ENCODE assay signal across 13 cellular contexts in genomic region chr9:34363619-34364351, GRCh38. TPM values are rescaled to one million over a fixed set of nuclear protein-coding genes. Genes with fewer than 3 reads are reported as not detected.
A peak's percentile ranks its signal among the peaks of the same experiment; 100 is the strongest.
DNase-seq lines count a peak whose midpoint lies in the region; ATAC-seq, FAIRE-seq and TF ChIP-seq lines count a peak whose summit lies in the region.
"Had no signal": no experiment of that assay in that cellular context is flagged by ENCODE, and none has a peak within 500 bp of the region (broad histone marks: within the 10 kb centered on the region; RNA-seq: fewer than 3 reads in every experiment).

No MANE protein-coding gene starts in this region.

- no peaks in the 10 kb centered on the region for H3K27me3 ChIP-seq in right lobe of liver
- H3K27me3 ChIP-seq in HepG2 (ENCODE audit: control insufficient read depth in 1 of 2, insufficient read depth in 2 of 2, low read length in 2 of 2) = no peaks in the 10 kb centered on the region
- no peaks in the 10 kb centered on the region for H3K27me3 ChIP-seq in H1 (replicated peaks in 1 of 4; ENCODE audit: control insufficient read depth in 3 of 4, extremely low read depth in 1 of 4, insufficient read depth in 3 of 4, low read length in 3 of 4)

- no peak overlapping the region for H2AK5ac ChIP-seq in H1 (ENCODE audit: low read depth, low read length)

- no peaks in the 10 kb centered on the region for H3K23me2 ChIP-seq in H1 (ENCODE audit: low read depth, low read length)

- no peak overlapping the region; the same call in 1 of the 2 replicates for H3K18ac ChIP-seq in H1 (ENCODE audit: extremely low read depth, low read length)

- DNase-seq in right lobe of liver (no peak), HepG2 (ENCODE audit: low spot score) (no peak), H1 (ENCODE audit: low read depth in 1 of 2, low spot score in 2 of 2) (peak in 1 of 2 experiments; percentile 52), cortex of kidney (lab: John Stamatoyannopoulos, UW) (no peak), NCI-H1105 (lab: John Stamatoyannopoulos, UW) (no peak)
- DNase-seq: activated CD4-positive, CD25-positive, alpha-beta regulatory T cell treated with anti-CD3 and anti-CD28 coated beads, Interleukin-2, amount 50 U/mL, for 72 hours; naive B cell; NCI-H187 had no signal

- intact Hi-C loops in right lobe of liver (cut with DNase I) = no loop called here
- intact Hi-C loops in HepG2 (cut with micrococcal nuclease; ENCODE audit: unreplicated experiment) = no loop called here

- no peak for TF ChIP-seq EP300 in HepG2 (IDR thresholded peaks at IDR 0.05; ENCODE audit: low read depth in 2 of 2, low read length in 2 of 2)
- no peak for TF ChIP-seq EP300 in HepG2 (CRISPR knock-in tag; IDR thresholded peaks at IDR 0.05; ENCODE audit: borderline replicate concordance)
- no peak for TF ChIP-seq EP300 in H1 (IDR thresholded peaks at IDR 0.05; ENCODE audit: borderline replicate concordance in 1 of 2, low read depth in 2 of 2, low read length in 2 of 2)

- H3K4me3 ChIP-seq in right lobe of liver (no peak overlapping the region), HepG2 (replicated peaks in 1 of 3; ENCODE audit: insufficient read depth in 1 of 3, low read depth in 2 of 3, low read length in 3 of 3) (no peak overlapping the region), H1 (ENCODE audit: extremely low read depth in 1 of 4, insufficient read depth in 2 of 4, low read depth in 3 of 4, low read length in 4 of 4) (peak overlapping the region in 3 of 4 experiments; percentile 7 to 42 (median 19); a peak in 4 of 8 replicates), mesodermal cell (ENCODE audit: extremely low read depth, insufficient read depth, low read length, poor library complexity, severe bottlenecking) (no peak overlapping the region)

- no peak overlapping the region for H3K23ac ChIP-seq in H1 (ENCODE audit: insufficient read length)

- whole genome bisulfite sequencing in right lobe of liver (ENCODE audit: insufficient coverage, low coverage, low lambda C conversion rate, missing lambda C conversion rate) = 46% methylated on average over 10 of the region's 13 CpGs
- WGBS in HepG2 (ENCODE audit: low lambda C conversion rate) = 93% methylated on average over 13 of the region's 13 CpGs
- 32% methylated on average over 13 of the region's 13 CpGs; no CpG with 5 or more reads in 1 of the 2 experiments for WGBS in H1 (ENCODE audit: extremely low coverage in 1 of 2, insufficient coverage in 1 of 2, insufficient read length in 1 of 2, insufficient replicate concordance in 2 of 2, low coverage in 1 of 2, low lambda C conversion rate in 2 of 2, missing lambda C conversion rate in 1 of 2), 2 experiments
- WGBS in mesodermal cell (ENCODE audit: insufficient coverage in 2 of 2), 2 experiments = 7 to 26% methylated on average over 3 to 4 of the region's 13 CpGs

- no TSS peak for BruUV-seq in HepG2 (replicated peaks; lab: Mats Ljungman, UMichigan)

- H4K8ac ChIP-seq in H1 (ENCODE audit: extremely low read depth, insufficient read depth, low read length) = no peak overlapping the region

- TF ChIP-seq POLR2A in right lobe of liver (IDR thresholded peaks at IDR 0.05) = no peak
- no peak for TF ChIP-seq POLR2A in HepG2 (IDR thresholded peaks at IDR 0.05; ENCODE audit: insufficient read depth in 1 of 2, low read depth in 2 of 2, low read length in 2 of 2)
- no peak for TF ChIP-seq POLR2A in H1 (IDR thresholded peaks at IDR 0.05; ENCODE audit: control extremely low read depth in 1 of 2, low read depth in 2 of 2, low read length in 2 of 2)

- no peaks in the 10 kb centered on the region for H3K79me1 ChIP-seq in H1 (ENCODE audit: low read depth, low read length)

- H3K27ac ChIP-seq in right lobe of liver (no peak overlapping the region), HepG2 (ENCODE audit: extremely low read length, insufficient read depth, low read length) (no peak overlapping the region), H1 (ENCODE audit: low read depth, low read length) (no peak overlapping the region), mesodermal cell (ENCODE audit: low read depth, low read length, severe bottlenecking) (peak overlapping the region; percentile 74)
- H3K27ac ChIP-seq: RWPE1 had no signal

- no peak overlapping the region for H3K4ac ChIP-seq in H1 (replicated peaks; ENCODE audit: insufficient read length, low read depth, low read length)

- no peak overlapping the region for H2BK12ac ChIP-seq in H1 (ENCODE audit: low read depth, low read length)

- no peak overlapping the region; the same call in 1 of the 2 replicates for H2BK15ac ChIP-seq in H1 (ENCODE audit: low read length)

- no peak overlapping the region for H2BK20ac ChIP-seq in H1 (ENCODE audit: low read length)

- H3K4me1 ChIP-seq in right lobe of liver (peaks cover 0 to 22% (median 6%) of the 10 kb centered on the region in 4 donors), HepG2 (ENCODE audit: insufficient read depth, low read length) (peaks cover 36% of the 10 kb centered on the region), H1 (replicated peaks in 1 of 4; ENCODE audit: control insufficient read depth in 3 of 4, insufficient read depth in 4 of 4, low read length in 3 of 4) (peaks cover 9 to 19% (median 11%) of the 10 kb centered on the region in 4 experiments; a peak in 6 of 7 replicates), mesodermal cell (ENCODE audit: control insufficient read depth, insufficient read depth, low read length, poor library complexity, severe bottlenecking) (peaks cover 7% of the 10 kb centered on the region)

- ATAC-seq in right lobe of liver = peak in 3 of 4 donors; percentile 39 to 64 (median 56)
- ATAC-seq in HepG2 = no peak
- no peak for ATAC-seq in HG03280 (IDR thresholded peaks at IDR 0.05; ENCODE audit: unreplicated experiment)
- ATAC-seq in SK-N-SH treated with all-trans-retinoic acid at 6 μM for 48 hours = no peak

- TF ChIP-seq CTCF in right lobe of liver (IDR thresholded peaks at IDR 0.05) (no peak), HepG2 (CRISPR knock-in tag; IDR thresholded peaks at IDR 0.05) (no peak), H1 (IDR thresholded peaks at IDR 0.05; ENCODE audit: control extremely low read depth in 1 of 3, insufficient read depth in 1 of 3, low read depth in 1 of 3, low read length in 3 of 3) (no peak)

- POLR2A ChIA-PET in HepG2 (lab: Yijun Ruan, JAX) = interaction anchor here (1.0 kb wide), 1 partner anchor 13 kb away, joined by 4 read pairs; the partner anchor contains the start of gene MYORG
- POLR2A ChIA-PET in H1 (lab: Charles Lee; ENCODE audit: partially characterized antibody) = interaction anchor here (0.5 to 2.9 kb wide), 8 partner anchors 9 to 243 kb away, joined by 3 to 18 read pairs (median 3); partner anchors contain the start of gene MYORG

- TF ChIP-seq RAD21 in HepG2 (CRISPR knock-in tag; IDR thresholded peaks at IDR 0.05) (no peak), H1 (IDR thresholded peaks at IDR 0.05 in 1 of 2, conservative IDR thresholded peaks at IDR 0.05 in 1 of 2; ENCODE audit: low read depth in 2 of 2, low read length in 2 of 2) (no peak)

- H2BK5ac ChIP-seq in H1 (ENCODE audit: low read depth, low read length) = no peak overlapping the region

- H4K5ac ChIP-seq in H1 (ENCODE audit: insufficient read length, low read depth, low read length) = no peak overlapping the region

- H3K56ac ChIP-seq in H1 (replicated peaks; ENCODE audit: insufficient read length, low read depth, low read length) = no peak overlapping the region

- H3K9ac ChIP-seq in HepG2 (ENCODE audit: insufficient read depth, low read depth, low read length) (no peak overlapping the region), H1 (replicated peaks in 1 of 4; ENCODE audit: extremely low read depth in 1 of 4, low read depth in 3 of 4, low read length in 3 of 4) (no peak overlapping the region; a peak in 1 of 7 replicates)

- H3K4me2 ChIP-seq in HepG2 (ENCODE audit: low read depth, low read length) = no peak overlapping the region
- H3K4me2 ChIP-seq in H1 (ENCODE audit: insufficient read depth in 1 of 2, low read depth in 2 of 2, low read length in 2 of 2) = peak overlapping the region; percentile 55 to 62

- CTCF ChIA-PET in HepG2 (lab: Yijun Ruan, JAX; ENCODE audit: low intra/inter-chr PET ratio, low total read pairs) (no interaction called here), H1 (lab: Charles Lee; ENCODE audit: partially characterized antibody) (interaction anchor here (0.6 to 10.6 kb wide), 11 partner anchors 11 to 441 kb away, joined by 3 to 83 read pairs (median 4); partner anchors contain the start of gene MYORG)

- FAIRE-seq in HepG2 (lab: Jason Lieb, UNC) (no peak), H1 (lab: Jason Lieb, UNC) (peak; percentile 28)
- FAIRE-seq: astrocyte had no signal

- no peaks in the 10 kb centered on the region for H4K20me1 ChIP-seq in HepG2 (ENCODE audit: insufficient read depth, low read length)
- H4K20me1 ChIP-seq in H1 (replicated peaks in 1 of 2; ENCODE audit: control insufficient read depth in 1 of 2, insufficient read depth in 2 of 2, low read length in 2 of 2) = no peaks in the 10 kb centered on the region

- no peak overlapping the region for H3K14ac ChIP-seq in H1 (ENCODE audit: insufficient read length)

- no peak overlapping the region for H2AFZ ChIP-seq in HepG2 (ENCODE audit: low read length)
- peak overlapping the region; percentile 45; the same call in 1 of the 2 replicates for H2AFZ ChIP-seq in H1 (ENCODE audit: low read length)

- no peak overlapping the region for H4K91ac ChIP-seq in H1 (replicated peaks; ENCODE audit: insufficient read length, low read length)

- H2BK120ac ChIP-seq in H1 (replicated peaks; ENCODE audit: low read depth, low read length) = no peak overlapping the region

- in situ Hi-C loops in HepG2 (cut with HindIII; ENCODE audit: extremely low pct_ligation_motif_present, low pct_unique_long_range_greater_than_20kb) = no loop called here

- H3K79me2 ChIP-seq in HepG2 (ENCODE audit: insufficient read depth, low read length) (no peaks in the 10 kb centered on the region), H1 (ENCODE audit: control insufficient read depth in 1 of 2, insufficient read depth in 2 of 2, low read length in 2 of 2) (no peaks in the 10 kb centered on the region)

- H3K36me3 ChIP-seq in right lobe of liver = no peaks in the 10 kb centered on the region
- H3K36me3 ChIP-seq in HepG2 (replicated peaks in 1 of 2; ENCODE audit: control insufficient read depth in 1 of 2, insufficient read depth in 2 of 2, low read length in 2 of 2) = no peaks in the 10 kb centered on the region; a peak in 1 of 5 replicates
- H3K36me3 ChIP-seq in H1 (ENCODE audit: control insufficient read depth in 2 of 4, insufficient read depth in 4 of 4, low read length in 3 of 4) = no peaks in the 10 kb centered on the region
- H3K36me3 ChIP-seq in mesodermal cell (ENCODE audit: control insufficient read depth, insufficient read depth, low read length) = no peaks in the 10 kb centered on the region

- no peaks in the 10 kb centered on the region for H3K9me3 ChIP-seq in right lobe of liver
- H3K9me3 ChIP-seq in HepG2 (ENCODE audit: low read length) = peaks cover 6% of the 10 kb centered on the region; the same call in 1 of the 2 replicates
- H3K9me3 ChIP-seq in H1 (ENCODE audit: insufficient read depth in 2 of 2, low read depth in 1 of 2, low read length in 1 of 2) = peaks cover 0 to 6% of the 10 kb centered on the region in 2 experiments; a peak in 1 of 4 replicates
- H3K9me3 ChIP-seq in mesodermal cell (ENCODE audit: control insufficient read depth, low read length) = no peaks in the 10 kb centered on the region

RNA-seq across cellular contexts. Expression of gene MYORG, which starts 12.9 kb away (rescaled TPM):
- total RNA-seq in right lobe of liver (10 to 100 TPM; 27.1 to 73.6 (median 36.0) TPM), HepG2 (2016; rRNA removed; fragmentation: Illumina TruSeq; extraction: Trizol) (14.3 and 22.4 TPM in 2 replicates)
- 1.7 and 2.0 TPM in 2 replicates for total RNA-seq in HepG2 (2016; cell fraction: cytosol; rRNA removed; fragmentation: Illumina TruSeq; extraction: Trizol; ENCODE audit: low read depth)
- total RNA-seq in HepG2 (2016; cell fraction: insoluble cytoplasmic fraction; rRNA removed; fragmentation: Illumina TruSeq; extraction: Trizol) = 12.6 and 22.5 TPM in 2 replicates
- total RNA-seq in HepG2 (2016; cell fraction: membrane; rRNA removed; fragmentation: Illumina TruSeq; extraction: Trizol) = 9.5 and 9.9 TPM in 2 replicates
- 28.9 and 34.2 TPM in 2 replicates for total RNA-seq in HepG2 (2016; cell fraction: nucleus; rRNA removed; fragmentation: Illumina TruSeq; extraction: Trizol)
- polyA plus RNA-seq in HepG2 (2011; rRNA removed) (11.1 and 11.9 TPM in 2 replicates), H1 (2011; rRNA removed) (1.2 and 1.4 TPM in 2 replicates)
- 12.3 and 12.9 TPM in 2 replicates for polyA plus RNA-seq in HepG2 (2011; cell fraction: cytosol; rRNA removed)
- polyA plus RNA-seq in HepG2 (2011; cell fraction: nucleus; rRNA removed) = 10.1 and 11.3 TPM in 2 replicates
- 29.5 and 34.5 TPM in 2 replicates for polyA plus RNA-seq in HepG2 (2012)
- 1.9 and 2.0 TPM in 2 replicates for polyA plus RNA-seq in HepG2 (2016; cell fraction: cytosol; fragmentation: Illumina TruSeq; extraction: Trizol; ENCODE audit: low read depth)
- polyA plus RNA-seq in HepG2 (2016; cell fraction: insoluble cytoplasmic fraction; fragmentation: Illumina TruSeq; extraction: Trizol; ENCODE audit: low read depth) = 14.7 and 17.6 TPM in 2 replicates
- polyA plus RNA-seq in HepG2 (2016; cell fraction: membrane; fragmentation: Illumina TruSeq; extraction: Trizol; ENCODE audit: low read depth) = 4.6 and 5.0 TPM in 2 replicates
- 47.4 and 50.2 TPM in 2 replicates for polyA plus RNA-seq in HepG2 (2016; cell fraction: nucleus; fragmentation: Illumina TruSeq; extraction: Trizol; ENCODE audit: insufficient read depth, low read depth)
- polyA minus RNA-seq in HepG2 (2011; rRNA and poly(A)+ RNA removed; ENCODE audit: low replicate concordance) = 4.7 and 30.4 TPM in 2 replicates
- polyA minus RNA-seq in HepG2 (2011; cell fraction: cytosol; rRNA and poly(A)+ RNA removed) = 24.9 and 26.6 TPM in 2 replicates
- polyA minus RNA-seq in HepG2 (2011; cell fraction: nucleus; rRNA and poly(A)+ RNA removed) = 5.0 and 6.7 TPM in 2 replicates
- 5.0 and 5.9 TPM in 2 replicates for total RNA-seq in H1 (2021; fragmentation: NEBNext Ultra II Directional; extraction: Animal tissue kit (Norgen Biotek cat#: 25700))
- polyA plus RNA-seq in H1 (2011; cell fraction: cytosol; rRNA removed) = 1.2 TPM
- polyA plus RNA-seq in H1 (2011; cell fraction: nucleus; rRNA removed) = 1.3 TPM
- polyA plus RNA-seq in H1 (2012, experiment 1 of 2) = 3.0 to 3.5 TPM (median 3.2 TPM) in 4 replicates
- polyA plus RNA-seq in H1 (2012, experiment 2 of 2) = 2.7 TPM
- polyA plus RNA-seq in H1 (2013, experiment 1 of 2) = 6.7 TPM
- 7.2 TPM for polyA plus RNA-seq in H1 (2013, experiment 2 of 2)
- polyA minus RNA-seq in H1 (2011; rRNA and poly(A)+ RNA removed) = 1.2 and 1.8 TPM in 2 replicates
- polyA minus RNA-seq in H1 (2011; cell fraction: cytosol; rRNA and poly(A)+ RNA removed) = 2.1 TPM
- 1.2 TPM for polyA minus RNA-seq in H1 (2011; cell fraction: nucleus; rRNA and poly(A)+ RNA removed)
- 4.1 TPM for polyA plus RNA-seq in mesodermal cell (2013, experiment 1 of 2)
- polyA plus RNA-seq in mesodermal cell (2013, experiment 2 of 2) = 2.8 TPM

RNA-seq across cellular contexts. Expression of gene NUDT2, which starts 34.4 kb away (rescaled TPM):
- total RNA-seq in right lobe of liver (10 to 100 TPM in 4 of 6 experiments, 1 to 10 TPM in 2; 4.9 to 13.7 (median 11.2) TPM), HepG2 (2016; rRNA removed; fragmentation: Illumina TruSeq; extraction: Trizol) (19.9 and 28.0 TPM in 2 replicates)
- total RNA-seq in HepG2 (2016; cell fraction: cytosol; rRNA removed; fragmentation: Illumina TruSeq; extraction: Trizol; ENCODE audit: low read depth) = 10.3 and 10.9 TPM in 2 replicates
- 19.3 and 30.3 TPM in 2 replicates for total RNA-seq in HepG2 (2016; cell fraction: insoluble cytoplasmic fraction; rRNA removed; fragmentation: Illumina TruSeq; extraction: Trizol)
- total RNA-seq in HepG2 (2016; cell fraction: membrane; rRNA removed; fragmentation: Illumina TruSeq; extraction: Trizol) = 15.4 and 16.7 TPM in 2 replicates
- 7.0 and 9.3 TPM in 2 replicates for total RNA-seq in HepG2 (2016; cell fraction: nucleus; rRNA removed; fragmentation: Illumina TruSeq; extraction: Trizol)
- polyA plus RNA-seq in HepG2 (2011; rRNA removed) (19.9 and 24.6 TPM in 2 replicates), H1 (2011; rRNA removed) (16.2 and 23.7 TPM in 2 replicates)
- 24.3 and 27.3 TPM in 2 replicates for polyA plus RNA-seq in HepG2 (2011; cell fraction: cytosol; rRNA removed)
- polyA plus RNA-seq in HepG2 (2011; cell fraction: nucleus; rRNA removed) = 6.9 and 7.0 TPM in 2 replicates
- polyA plus RNA-seq in HepG2 (2012) = 11.3 and 13.8 TPM in 2 replicates
- polyA plus RNA-seq in HepG2 (2016; cell fraction: cytosol; fragmentation: Illumina TruSeq; extraction: Trizol; ENCODE audit: low read depth) = 7.8 and 8.4 TPM in 2 replicates
- polyA plus RNA-seq in HepG2 (2016; cell fraction: insoluble cytoplasmic fraction; fragmentation: Illumina TruSeq; extraction: Trizol; ENCODE audit: low read depth) = 22.0 and 27.3 TPM in 2 replicates
- polyA plus RNA-seq in HepG2 (2016; cell fraction: membrane; fragmentation: Illumina TruSeq; extraction: Trizol; ENCODE audit: low read depth) = 11.0 and 15.4 TPM in 2 replicates
- 13.5 and 15.5 TPM in 2 replicates for polyA plus RNA-seq in HepG2 (2016; cell fraction: nucleus; fragmentation: Illumina TruSeq; extraction: Trizol; ENCODE audit: insufficient read depth, low read depth)
- 12.3 and 17.3 TPM in 2 replicates for polyA minus RNA-seq in HepG2 (2011; rRNA and poly(A)+ RNA removed; ENCODE audit: low replicate concordance)
- polyA minus RNA-seq in HepG2 (2011; cell fraction: cytosol; rRNA and poly(A)+ RNA removed) = 3.1 and 4.8 TPM in 2 replicates
- polyA minus RNA-seq in HepG2 (2011; cell fraction: nucleus; rRNA and poly(A)+ RNA removed) = 3.5 and 5.1 TPM in 2 replicates
- 16.7 and 18.1 TPM in 2 replicates for total RNA-seq in H1 (2021; fragmentation: NEBNext Ultra II Directional; extraction: Animal tissue kit (Norgen Biotek cat#: 25700))
- polyA plus RNA-seq in H1 (2011; cell fraction: cytosol; rRNA removed) = 28.9 TPM
- polyA plus RNA-seq in H1 (2011; cell fraction: nucleus; rRNA removed) = 11.2 TPM
- 20.2 to 25.1 TPM (median 22.6 TPM) in 4 replicates for polyA plus RNA-seq in H1 (2012, experiment 1 of 2)
- 13.5 TPM for polyA plus RNA-seq in H1 (2012, experiment 2 of 2)
- 11.1 TPM for polyA plus RNA-seq in H1 (2013, experiment 1 of 2)
- polyA plus RNA-seq in H1 (2013, experiment 2 of 2) = 11.6 TPM
- 9.5 and 13.0 TPM in 2 replicates for polyA minus RNA-seq in H1 (2011; rRNA and poly(A)+ RNA removed)
- polyA minus RNA-seq in H1 (2011; cell fraction: cytosol; rRNA and poly(A)+ RNA removed) = 4.2 TPM
- 4.0 TPM for polyA minus RNA-seq in H1 (2011; cell fraction: nucleus; rRNA and poly(A)+ RNA removed)
- 20.6 TPM for polyA plus RNA-seq in mesodermal cell (2013, experiment 1 of 2)
- polyA plus RNA-seq in mesodermal cell (2013, experiment 2 of 2) = 25.2 TPM

RNA-seq across cellular contexts. Expression of gene KIF24, which starts 34.7 kb away (rescaled TPM):
- total RNA-seq in right lobe of liver (under 1 TPM; 0.14 to 0.74 (median 0.24) TPM), HepG2 (2016; rRNA removed; fragmentation: Illumina TruSeq; extraction: Trizol) (2.8 and 3.0 TPM in 2 replicates)
- 0.61 and 0.79 TPM in 2 replicates for total RNA-seq in HepG2 (2016; cell fraction: cytosol; rRNA removed; fragmentation: Illumina TruSeq; extraction: Trizol; ENCODE audit: low read depth)
- 2.9 and 3.1 TPM in 2 replicates for total RNA-seq in HepG2 (2016; cell fraction: insoluble cytoplasmic fraction; rRNA removed; fragmentation: Illumina TruSeq; extraction: Trizol)
- total RNA-seq in HepG2 (2016; cell fraction: membrane; rRNA removed; fragmentation: Illumina TruSeq; extraction: Trizol) = 0.96 and 1.1 TPM in 2 replicates
- total RNA-seq in HepG2 (2016; cell fraction: nucleus; rRNA removed; fragmentation: Illumina TruSeq; extraction: Trizol) = 4.0 and 4.2 TPM in 2 replicates
- polyA plus RNA-seq in HepG2 (2011; rRNA removed) (1.1 TPM in 2 replicates), H1 (2011; rRNA removed) (2.3 and 2.7 TPM in 2 replicates)
- 0.53 and 0.70 TPM in 2 replicates for polyA plus RNA-seq in HepG2 (2011; cell fraction: cytosol; rRNA removed)
- polyA plus RNA-seq in HepG2 (2011; cell fraction: nucleus; rRNA removed) = 1.7 and 1.9 TPM in 2 replicates
- 0.40 and 0.67 TPM in 2 replicates for polyA plus RNA-seq in HepG2 (2012)
- polyA plus RNA-seq in HepG2 (2016; cell fraction: cytosol; fragmentation: Illumina TruSeq; extraction: Trizol; ENCODE audit: low read depth) = 0.29 and 0.34 TPM in 2 replicates
- polyA plus RNA-seq in HepG2 (2016; cell fraction: insoluble cytoplasmic fraction; fragmentation: Illumina TruSeq; extraction: Trizol; ENCODE audit: low read depth) = 1.7 and 2.2 TPM in 2 replicates
- polyA plus RNA-seq in HepG2 (2016; cell fraction: membrane; fragmentation: Illumina TruSeq; extraction: Trizol; ENCODE audit: low read depth) = 0.55 and 0.58 TPM in 2 replicates
- 3.6 and 4.2 TPM in 2 replicates for polyA plus RNA-seq in HepG2 (2016; cell fraction: nucleus; fragmentation: Illumina TruSeq; extraction: Trizol; ENCODE audit: insufficient read depth, low read depth)
- polyA minus RNA-seq in HepG2 (2011; rRNA and poly(A)+ RNA removed; ENCODE audit: low replicate concordance) = 2.8 and 24.8 TPM in 2 replicates
- polyA minus RNA-seq in HepG2 (2011; cell fraction: cytosol; rRNA and poly(A)+ RNA removed) = 0.89 and 1.1 TPM in 2 replicates
- polyA minus RNA-seq in HepG2 (2011; cell fraction: nucleus; rRNA and poly(A)+ RNA removed) = 2.9 and 4.0 TPM in 2 replicates
- total RNA-seq in H1 (2021; fragmentation: NEBNext Ultra II Directional; extraction: Animal tissue kit (Norgen Biotek cat#: 25700)) = 3.9 and 4.5 TPM in 2 replicates
- polyA plus RNA-seq in H1 (2011; cell fraction: cytosol; rRNA removed) = 2.6 TPM
- 5.1 TPM for polyA plus RNA-seq in H1 (2011; cell fraction: nucleus; rRNA removed)
- 2.6 to 3.1 TPM (median 2.8 TPM) in 4 replicates for polyA plus RNA-seq in H1 (2012, experiment 1 of 2)
- polyA plus RNA-seq in H1 (2012, experiment 2 of 2) = 0.56 TPM
- 1.8 TPM for polyA plus RNA-seq in H1 (2013, experiment 1 of 2)
- polyA plus RNA-seq in H1 (2013, experiment 2 of 2) = 1.7 TPM
- polyA minus RNA-seq in H1 (2011; rRNA and poly(A)+ RNA removed) = 8.9 and 10.7 TPM in 2 replicates
- polyA minus RNA-seq in H1 (2011; cell fraction: cytosol; rRNA and poly(A)+ RNA removed) = 4.2 TPM
- polyA minus RNA-seq in H1 (2011; cell fraction: nucleus; rRNA and poly(A)+ RNA removed) = 7.3 TPM
- polyA plus RNA-seq in mesodermal cell (2013, experiment 1 of 2) = 4.2 TPM
- polyA plus RNA-seq in mesodermal cell (2013, experiment 2 of 2) = 3.6 TPM

Comparison
In these comparisons a context has a peak if more than half of its experiments do, and no peak if none do; other contexts are left out.
1. ATAC-seq: peak in right lobe of liver (3 of 4); none in HepG2 (single experiment), HG03280 (single experiment) and SK-N-SH treated with all-trans-retinoic acid at 6 μM for 48 hours (single experiment).
2. H3K4me3 ChIP-seq: peak in H1 (3 of 4); none in right lobe of liver (0 of 3), HepG2 (0 of 3) and mesodermal cell (single experiment).